Comparison of ENCODE assay signal across 35 cellular contexts in the genomic region with DNA sequence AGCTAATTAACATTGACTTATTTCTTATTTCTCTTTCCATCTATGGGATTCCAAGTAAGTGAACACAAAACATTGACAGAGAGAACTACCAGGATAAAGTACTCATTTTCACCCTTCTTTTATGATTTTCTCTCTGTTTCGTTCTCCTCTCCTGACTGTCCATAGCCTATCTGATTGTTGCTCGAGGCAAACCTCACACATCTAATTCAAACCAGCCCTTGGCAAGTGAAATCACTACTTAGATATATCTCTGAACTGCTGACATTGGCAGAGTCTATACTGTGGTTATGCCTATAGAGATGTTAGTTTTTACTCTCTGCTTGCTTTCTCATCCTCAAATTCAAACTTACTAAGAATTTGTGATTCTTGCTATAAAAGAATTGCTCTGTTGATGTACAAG.
"Had no signal": no experiment of that assay in that cellular context is flagged by ENCODE, and none has a peak within 500 bp of the region (broad histone marks: within the 10 kb centered on the region; RNA-seq: fewer than 3 reads in every experiment).

No MANE protein-coding gene starts in this region.

- H3K9me3 Mint-ChIP-seq: activated T-helper 1 cell treated with anti-CD3 and anti-CD28 coated beads, Interleukin-12 subunit alpha, Interleukin-12 subunit beta, Interleukin-2, Interleukin-4 antibody, amounts not matched to agents 30 ng/mL and 10 ng/mL and 1 ng/mL, durations not matched to agents 14 hours and 24 hours and 36 hours had no signal

- H3K27me3 Mint-ChIP-seq: activated CD4-positive, alpha-beta memory T cell treated with anti-CD3 and anti-CD28 coated beads for 36 hours; activated CD4-positive, alpha-beta T cell treated with anti-CD3 and anti-CD28 coated beads for 36 hours; activated CD8-positive, alpha-beta T cell treated with anti-CD3 and anti-CD28 coated beads for 36 hours; activated naive CD8-positive, alpha-beta T cell treated with anti-CD3 and anti-CD28 coated beads for 36 hours; activated T-helper 17 cell treated with anti-CD3 and anti-CD28 coated beads, Interleukin-2, amount 50 U/mL, for 72 hours had no signal

- H3K9me3 ChIP-seq: adrenal gland, body of pancreas, breast epithelium had no signal

- H3K27me3 ChIP-seq: adrenal gland, body of pancreas, brain microvascular endothelial cell, breast epithelium had no signal

- H3K27ac ChIP-seq: adrenal gland, body of pancreas, brain microvascular endothelial cell, breast epithelium, VCaP had no signal

- H3K27ac Mint-ChIP-seq: activated CD4-positive, alpha-beta memory T cell treated with anti-CD3 and anti-CD28 coated beads for 36 hours; activated CD4-positive, alpha-beta T cell treated with anti-CD3 and anti-CD28 coated beads for 36 hours; activated CD8-positive, alpha-beta T cell treated with anti-CD3 and anti-CD28 coated beads for 36 hours; activated naive CD4-positive, alpha-beta T cell treated with anti-CD3 and anti-CD28 coated beads for 36 hours; activated naive CD4-positive, alpha-beta T cell treated with anti-CD3 and anti-CD28 coated beads, Interleukin-2, amount 50 U/mL, for 72 hours; activated naive CD8-positive, alpha-beta T cell treated with anti-CD3 and anti-CD28 coated beads for 36 hours; activated T-cell treated with anti-CD3 and anti-CD28 coated beads, Interleukin-2, amount 50 U/mL, for 72 hours; activated T-helper 1 cell treated with anti-CD3 and anti-CD28 coated beads, Interleukin-12 subunit alpha, Interleukin-12 subunit beta, Interleukin-2, Interleukin-4 antibody, amounts not matched to agents 30 ng/mL and 10 ng/mL and 1 ng/mL, durations not matched to agents 14 hours and 24 hours and 36 hours; activated T-helper 17 cell treated with anti-CD3 and anti-CD28 coated beads, Interleukin-2, amount 50 U/mL, for 72 hours; T-helper 1 cell treated with Interleukin-12 subunit alpha and Interleukin-12 subunit beta and Interleukin-4 antibody, amounts not matched to agents 30 μg/mL and 1 μg/mL, for 36 hours; T-helper 2 cell treated with Interferon-gamma antibody and Interleukin-4, amounts not matched to agents 5 μg/mL and 100 μg/mL, for 36 hours; WTC11 had no signal

- DNase-seq: activated CD4-positive, alpha-beta memory T cell treated with anti-CD3 and anti-CD28 coated beads for 36 hours; activated CD4-positive, alpha-beta T cell treated with anti-CD3 and anti-CD28 coated beads for 1 hour; activated CD4-positive, alpha-beta T cell treated with anti-CD3 and anti-CD28 coated beads for 36 hours; activated CD4-positive, alpha-beta T cell treated with anti-CD3 and anti-CD28 coated beads for 48 hours; activated CD4-positive, alpha-beta T cell treated with anti-CD3 and anti-CD28 coated beads, Interleukin-2, amount 50 U/mL, for 1 hour; activated CD4-positive, alpha-beta T cell treated with anti-CD3 and anti-CD28 coated beads, Interleukin-2, amount 50 U/mL, for 4 hours; activated CD4-positive, CD25-positive, alpha-beta regulatory T cell; activated CD8-positive, alpha-beta memory T cell treated with anti-CD3 and anti-CD28 coated beads, Interleukin-2, amount 50 U/mL, for 4 hours; activated CD8-positive, alpha-beta T cell treated with anti-CD3 and anti-CD28 coated beads for 36 hours; activated effector memory CD4-positive, alpha-beta T cell treated with anti-CD3 and anti-CD28 coated beads, Interleukin-2, amount 50 U/mL, for 16 hours; activated gamma-delta T cell treated with Interleukin-2 at 50 U/mL for 16 hours; activated naive CD4-positive, alpha-beta T cell; activated naive CD4-positive, alpha-beta T cell treated with anti-CD3 and anti-CD28 coated beads for 36 hours; activated naive CD4-positive, alpha-beta T cell treated with anti-CD3 and anti-CD28 coated beads, Interleukin-2, amount 50 U/mL, for 16 hours; activated naive CD8-positive, alpha-beta T cell treated with anti-CD3 and anti-CD28 coated beads for 36 hours; activated T-cell treated with anti-CD3 and anti-CD28 coated beads for 4 hours; activated T-cell treated with anti-CD3 and anti-CD28 coated beads, Interleukin-2, amount 50 U/mL, for 1 hour; activated T-cell treated with anti-CD3 and anti-CD28 coated beads, Interleukin-2, amount 50 U/mL, for 4 hours; activated T-cell treated with anti-CD3 and anti-CD28 coated beads, Interleukin-2, amount 50 U/mL, for 72 hours; adrenal gland; amniotic stem cell; aorta; body of pancreas; brain microvascular endothelial cell; central memory CD4-positive, alpha-beta T cell; T-helper 2 cell; T-helper 9 cell had no signal

- H3K4me1 Mint-ChIP-seq: activated CD4-positive, alpha-beta T cell treated with anti-CD3 and anti-CD28 coated beads for 36 hours; activated naive CD8-positive, alpha-beta T cell treated with anti-CD3 and anti-CD28 coated beads for 36 hours; activated T-helper 17 cell treated with anti-CD3 and anti-CD28 coated beads, Interleukin-2, amount 50 U/mL, for 72 hours had no signal

- H3K4me1 ChIP-seq: adrenal gland, body of pancreas, breast epithelium had no signal

- H3K36me3 Mint-ChIP-seq: activated CD4-positive, alpha-beta memory T cell treated with anti-CD3 and anti-CD28 coated beads for 36 hours; activated naive CD4-positive, alpha-beta T cell treated with anti-CD3 and anti-CD28 coated beads, Interleukin-2, amount 50 U/mL, for 72 hours; activated naive CD8-positive, alpha-beta T cell treated with anti-CD3 and anti-CD28 coated beads for 36 hours had no signal

- H3K36me3 ChIP-seq: adrenal gland, brain microvascular endothelial cell, breast epithelium had no signal

- H3K4me3 Mint-ChIP-seq: activated CD4-positive, alpha-beta memory T cell treated with anti-CD3 and anti-CD28 coated beads for 36 hours; activated CD4-positive, alpha-beta T cell treated with anti-CD3 and anti-CD28 coated beads for 36 hours; activated CD8-positive, alpha-beta T cell treated with anti-CD3 and anti-CD28 coated beads for 36 hours; activated naive CD4-positive, alpha-beta T cell treated with anti-CD3 and anti-CD28 coated beads for 36 hours; activated naive CD8-positive, alpha-beta T cell treated with anti-CD3 and anti-CD28 coated beads for 36 hours; activated T-cell treated with anti-CD3 and anti-CD28 coated beads, Interleukin-2, amount 50 U/mL, for 4 hours; activated T-cell treated with anti-CD3 and anti-CD28 coated beads, Interleukin-2, amount 50 U/mL, for 72 hours; activated T-helper 1 cell treated with anti-CD3 and anti-CD28 coated beads, Interleukin-12 subunit alpha, Interleukin-12 subunit beta, Interleukin-2, Interleukin-4 antibody, amounts not matched to agents 30 ng/mL and 10 ng/mL and 1 ng/mL, durations not matched to agents 14 hours and 24 hours and 36 hours; activated T-helper 17 cell treated with anti-CD3 and anti-CD28 coated beads, Interleukin-2, amount 50 U/mL, for 72 hours; T-helper 1 cell treated with Interleukin-12 subunit alpha and Interleukin-12 subunit beta and Interleukin-4 antibody, amounts not matched to agents 30 μg/mL and 1 μg/mL, for 36 hours; T-helper 2 cell treated with Interferon-gamma antibody and Interleukin-4, amounts not matched to agents 5 μg/mL and 100 μg/mL, for 36 hours; WTC11 had no signal

- H3K4me3 ChIP-seq: adrenal gland, body of pancreas, breast epithelium had no signal
